In genomic region chr16:87231295-87231694, GRCh38 we compare ENCODE assay signal across 9 cellular contexts.
"Had no signal": no experiment of that assay in that cellular context is flagged by ENCODE, and none has a peak within 500 bp of the region (broad histone marks: within the 10 kb centered on the region; RNA-seq: fewer than 3 reads in every experiment).

No MANE protein-coding gene starts in this region.

- H3K4me2 ChIP-seq: GM23338 had no signal

- H3K9me3 ChIP-seq: HAP-1 had no signal

- H3K36me3 ChIP-seq: HAP-1 had no signal

- H2AFZ ChIP-seq: GM23248, GM23338 had no signal

- H3K4me1 ChIP-seq: HAP-1 had no signal

- ATAC-seq: GM23338, HCT116 had no signal

- H3K4me3 ChIP-seq: GM23248, GM23338, HAP-1 had no signal

- DNase-seq: GM23248, GOT3, H7, H9, HCEC 1CT, HFFc6 had no signal

- H3K27ac Mint-ChIP-seq: GM23338, H9, HFFc6 had no signal

- H3K9ac ChIP-seq: GM23248 had no signal

- H3K27ac ChIP-seq: GM23248 had no signal

- H3K4me3 Mint-ChIP-seq: GM23338, H9, HFFc6 had no signal
